In the genomic region with DNA sequence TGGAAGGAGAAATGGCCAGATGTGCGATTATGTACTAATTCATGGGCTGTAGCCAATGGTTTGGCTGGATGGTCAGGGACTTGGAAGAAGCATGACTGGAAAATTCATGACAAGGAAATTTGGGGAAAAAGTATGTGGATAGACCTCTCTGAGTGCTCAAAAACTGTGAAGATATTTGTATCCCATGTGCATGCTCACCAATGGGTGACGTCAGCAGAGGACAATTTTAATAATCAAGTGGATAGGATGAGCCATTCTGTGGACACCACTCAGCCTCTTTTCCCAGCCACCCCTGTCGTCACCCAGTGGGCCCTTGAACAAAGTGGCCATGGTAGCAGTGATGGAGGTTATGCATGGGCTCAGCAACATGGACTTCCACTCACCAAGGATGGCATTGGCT, we compare ENCODE assay signal across 34 cellular contexts.
"Had no signal": no experiment of that assay in that cellular context is flagged by ENCODE, and none has a peak within 500 bp of the region (broad histone marks: within the 10 kb centered on the region; RNA-seq: fewer than 3 reads in every experiment).

No MANE protein-coding gene starts in this region.

- H3K9me3 ChIP-seq: adrenal gland, ascending aorta had no signal

- FAIRE-seq: astrocyte, bronchial epithelial cell had no signal

- H3K4me1 ChIP-seq: adrenal gland, ascending aorta, body of pancreas, breast epithelium had no signal

- DNase-seq: activated effector memory CD4-positive, alpha-beta T cell treated with anti-CD3 and anti-CD28 coated beads, Interleukin-2, amount 50 U/mL, for 16 hours; activated effector memory CD4-positive, alpha-beta T cell treated with Interleukin-2 at 50 U/mL for 16 hours; activated gamma-delta T cell; activated gamma-delta T cell treated with Interleukin-2 at 50 U/mL for 16 hours; activated naive CD4-positive, alpha-beta T cell; activated naive CD4-positive, alpha-beta T cell treated with anti-CD3 and anti-CD28 coated beads for 36 hours; activated naive CD4-positive, alpha-beta T cell treated with anti-CD3 and anti-CD28 coated beads, Interleukin-2, amount 10 ng/mL, durations not matched to agents 7 days and 5 days; activated naive CD4-positive, alpha-beta T cell treated with anti-CD3 and anti-CD28 coated beads, Interleukin-2, amount 50 U/mL, for 16 hours; activated naive CD4-positive, alpha-beta T cell treated with Interleukin-2 at 50 U/mL for 16 hours; activated naive CD8-positive, alpha-beta T cell treated with anti-CD3 and anti-CD28 coated beads for 36 hours; activated naive CD8-positive, alpha-beta T cell treated with anti-CD3 and anti-CD28 coated beads, Interleukin-2, amount 10 ng/mL, durations not matched to agents 7 days and 5 days; activated naive CD8-positive, alpha-beta T cell treated with anti-CD3 and anti-CD28 coated beads, Interleukin-2, amount 50 U/mL, for 24 hours; activated T-cell treated with anti-CD3 and anti-CD28 coated beads, Interleukin-2, amount 50 U/mL, for 1 hour; activated T-cell treated with anti-CD3 and anti-CD28 coated beads, Interleukin-2, amount 50 U/mL, for 24 hours; activated T-cell treated with anti-CD3 and anti-CD28 coated beads, Interleukin-2, amount 50 U/mL, for 4 hours; activated T-cell treated with anti-CD3 and anti-CD28 coated beads, Interleukin-2, amount 50 U/mL, for 48 hours; activated T-cell treated with anti-CD3 and anti-CD28 coated beads, Interleukin-2, amount 50 U/mL, for 72 hours; adrenal gland; amniotic stem cell; amygdala; anterior cingulate cortex; aorta; body of pancreas; brain microvascular endothelial cell; caudate nucleus; central memory CD4-positive, alpha-beta T cell; cerebellar nuclear complex had no signal

- ATAC-seq: activated naive CD4-positive, alpha-beta T cell treated with anti-CD3 and anti-CD28 coated beads, Interleukin-2, amount 50 U/mL, for 72 hours; activated naive CD8-positive, alpha-beta T cell treated with anti-CD3 and anti-CD28 coated beads, Interleukin-2, amount 50 U/mL, for 24 hours; activated T-cell treated with anti-CD3 and anti-CD28 coated beads, Interleukin-2, amount 50 U/mL, for 4 hours; activated T-cell treated with anti-CD3 and anti-CD28 coated beads, Interleukin-2, amount 50 U/mL, for 72 hours; activated T-helper 17 cell treated with anti-CD3 and anti-CD28 coated beads, Interleukin-2, amount 50 U/mL, for 72 hours; body of pancreas had no signal

- H3K27me3 ChIP-seq: adrenal gland, ascending aorta, body of pancreas, brain microvascular endothelial cell, breast epithelium, cardiac muscle cell had no signal

- H3K27ac ChIP-seq: adrenal gland, ascending aorta, body of pancreas, brain microvascular endothelial cell, breast epithelium, cardiac muscle cell had no signal

- H3K4me3 ChIP-seq: adrenal gland, ascending aorta, body of pancreas, breast epithelium, cardiac muscle cell had no signal

- H3K36me3 ChIP-seq: adrenal gland, ascending aorta, brain microvascular endothelial cell, breast epithelium, cardiac muscle cell had no signal
